ENCODE assay signal across 6 cellular contexts in the genomic region with DNA sequence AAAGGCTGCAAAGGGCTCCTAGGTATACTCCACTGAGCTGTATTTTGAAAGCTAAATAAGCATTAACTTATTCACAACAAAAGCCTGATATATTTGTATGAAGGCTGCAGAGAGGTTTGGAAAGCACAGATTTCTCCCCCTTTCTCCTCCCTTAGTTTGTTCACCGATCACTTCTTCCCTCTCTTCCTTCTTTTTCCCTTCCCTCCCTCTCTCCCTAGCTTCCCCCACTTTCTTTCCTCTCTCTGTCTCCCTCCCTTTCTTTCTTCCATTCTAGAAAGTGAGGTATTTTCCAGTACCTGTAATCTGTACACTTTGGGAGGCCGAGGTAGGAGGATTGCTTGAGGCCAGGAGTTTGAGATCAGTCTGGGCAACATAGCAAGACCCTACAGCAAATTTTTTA.
"Had no signal": no experiment of that assay in that cellular context is flagged by ENCODE, and none has a peak within 500 bp of the region (broad histone marks: within the 10 kb centered on the region; RNA-seq: fewer than 3 reads in every experiment).

No MANE protein-coding gene starts in this region.

- DNase-seq: KBM-7, KG1 had no signal

- H3K27ac Mint-ChIP-seq: IgD-negative memory B cell had no signal

- H3K9me3 Mint-ChIP-seq: IgD-negative memory B cell had no signal

- ATAC-seq: HepG2, K562 had no signal

- H3K27ac ChIP-seq: HL-60 had no signal

- H3K4me3 ChIP-seq: K562 had no signal
